In genomic region chr3:194273396-194274310, GRCh38 we compare ENCODE assay signal across 19 cellular contexts.
A peak's percentile ranks its signal among the peaks of the same experiment; 100 is the strongest.
DNase-seq lines count a peak whose midpoint lies in the region; ATAC-seq and TF ChIP-seq lines count a peak whose summit lies in the region.
"Had no signal": no experiment of that assay in that cellular context is flagged by ENCODE, and none has a peak within 500 bp of the region (broad histone marks: within the 10 kb centered on the region; RNA-seq: fewer than 3 reads in every experiment).

No MANE protein-coding gene starts in this region.

- H3K4me1 ChIP-seq in NT2/D1 (ENCODE audit: insufficient read depth, insufficient read length) (peaks cover 43% of the 10 kb centered on the region), adrenal gland (replicated peaks in 1 of 2) (peaks cover 74 to 97% of the 10 kb centered on the region in 2 donors), mesenchymal stem cell (ENCODE audit: control insufficient read depth, insufficient read depth, low read depth, low read length) (peaks cover 28% of the 10 kb centered on the region), subcutaneous abdominal adipose tissue (ENCODE audit: control insufficient read depth in 5 of 5, insufficient read depth in 5 of 5, low read length in 5 of 5) (peaks cover 37 to 87% (median 84%) of the 10 kb centered on the region in 5 donors), HAP-1 (no peaks in the 10 kb centered on the region)

- H4K91ac ChIP-seq in mesenchymal stem cell (ENCODE audit: low read length), result peak overlapping the region; percentile 43

- no peak for TF ChIP-seq POLR2A in adrenal gland (IDR thresholded peaks at IDR 0.05)

- H2BK12ac ChIP-seq in mesenchymal stem cell (ENCODE audit: low read length in 2 of 2), result peak overlapping the region; percentile 16 to 78

- H3K27ac ChIP-seq in adrenal gland (peak overlapping the region; percentile 56 to 97 (median 88)), mesenchymal stem cell (ENCODE audit: low read length, poor library complexity, severe bottlenecking) (no peak overlapping the region), subcutaneous abdominal adipose tissue (ENCODE audit: low read depth, low read length) (peak overlapping the region; percentile 87)
- H3K27ac ChIP-seq: BLaER1, neutrophil had no signal

- no peaks in the 10 kb centered on the region for H3K36me3 ChIP-seq in NT2/D1 (ENCODE audit: insufficient read depth, insufficient read length, low read length)
- no peaks in the 10 kb centered on the region for H3K36me3 ChIP-seq in adrenal gland (replicated peaks in 1 of 2)
- H3K36me3 ChIP-seq in mesenchymal stem cell (ENCODE audit: control insufficient read depth in 1 of 2, insufficient read depth in 2 of 2, low read depth in 1 of 2, low read length in 2 of 2), result no peaks in the 10 kb centered on the region
- H3K36me3 ChIP-seq in subcutaneous abdominal adipose tissue (ENCODE audit: control insufficient read depth in 5 of 5, insufficient read depth in 5 of 5, low read length in 5 of 5), result no peaks in the 10 kb centered on the region
- no peaks in the 10 kb centered on the region for H3K36me3 ChIP-seq in HAP-1 (replicated peaks)
- H3K36me3 ChIP-seq: BLaER1, neutrophil, thyroid gland had no signal

- no peak overlapping the region for H2BK5ac ChIP-seq in mesenchymal stem cell (ENCODE audit: low read depth, low read length, poor library complexity, severe bottlenecking)

- intact Hi-C loops in adrenal gland (cut with DNase I), result loop anchor here in 1 of 2 donors (5.0 kb wide), 1 partner anchor 39 kb away; no protein-coding TSS in a partner anchor

- no peak for ATAC-seq in GM18517 (IDR thresholded peaks at IDR 0.05; ENCODE audit: unreplicated experiment)

- DNase-seq in NT2/D1 (ENCODE audit: low read depth, low spot score) (no peak), adrenal gland (peak in 5 of 7 donors; percentile 19 to 63 (median 31)), mesenchymal stem cell (no peak), NCI-H446 (lab: John Stamatoyannopoulos, UW) (no peak), HAP-1 (ENCODE audit: low spot score in 2 of 2) (no peak), DMS153 (lab: John Stamatoyannopoulos, UW) (no peak)
- DNase-seq: activated CD4-positive, alpha-beta T cell treated with anti-CD3 and anti-CD28 coated beads, Interleukin-2, amount 10 ng/mL, durations not matched to agents 24 days and 14 days; activated naive CD8-positive, alpha-beta T cell treated with anti-CD3 and anti-CD28 coated beads for 36 hours; effector memory CD4-positive, alpha-beta T cell; HFFc6; NCI-H1694 treated with DMSO at 0.1 percent for 48 hours; NCI-H446 treated with DMSO at 0.1 percent for 48 hours; stimulated activated CD4-positive, alpha-beta T cell treated with anti-CD3 and anti-CD28 coated beads, Interleukin-2, amount 100 ng/mL, for 48 hours; stimulated activated CD8-positive, alpha-beta memory T cell treated with anti-CD3 and anti-CD28 coated beads, Interleukin-4, amount 100 ng/mL, for 48 hours had no signal

- no peaks in the 10 kb centered on the region for H3K79me1 ChIP-seq in mesenchymal stem cell (replicated peaks; ENCODE audit: low read length, poor library complexity, severe bottlenecking)

- H2BK15ac ChIP-seq in mesenchymal stem cell (ENCODE audit: low read depth, poor library complexity, severe bottlenecking), result peak overlapping the region; percentile 60

- no peak overlapping the region for H3K14ac ChIP-seq in mesenchymal stem cell (ENCODE audit: low read length in 2 of 2)

- peak overlapping the region; percentile 27 for H4K8ac ChIP-seq in mesenchymal stem cell (ENCODE audit: low read length)

- in situ Hi-C loops in HAP-1 (cut with MboI; ENCODE audit: low sequenced_read_pairs), result no loop called here

- no peak overlapping the region for H3K4me2 ChIP-seq in mesenchymal stem cell (ENCODE audit: low read length, poor library complexity, severe bottlenecking)
- H3K4me2 ChIP-seq: BLaER1 had no signal

- no peak overlapping the region for H3K23ac ChIP-seq in mesenchymal stem cell (ENCODE audit: low read length in 2 of 2)

- H3K18ac ChIP-seq in mesenchymal stem cell (ENCODE audit: low read depth in 1 of 2, low read length in 2 of 2), result peak overlapping the region; percentile 35 to 80

- H2AFZ ChIP-seq in mesenchymal stem cell (ENCODE audit: low read depth, low read length), result no peak overlapping the region

- H2AK5ac ChIP-seq in mesenchymal stem cell (ENCODE audit: low read length, severe bottlenecking), result no peak overlapping the region

- H3K9ac ChIP-seq in NT2/D1 (ENCODE audit: insufficient read length, low read depth), result peak overlapping the region; percentile 0
- peak overlapping the region; percentile 24 for H3K9ac ChIP-seq in mesenchymal stem cell (ENCODE audit: low read length)
- H3K9ac ChIP-seq in subcutaneous abdominal adipose tissue (ENCODE audit: low read length in 5 of 5), result no peak overlapping the region
- H3K9ac ChIP-seq: BLaER1 had no signal

- peak overlapping the region; percentile 0 to 54 for H3K4ac ChIP-seq in mesenchymal stem cell (ENCODE audit: low read depth in 1 of 2, low read length in 2 of 2)

- H2BK120ac ChIP-seq in mesenchymal stem cell (ENCODE audit: low read depth, low read length), result peak overlapping the region; percentile 52

- H3K9me3 ChIP-seq in NT2/D1 (ENCODE audit: insufficient read depth, low read length) (no peaks in the 10 kb centered on the region), adrenal gland (replicated peaks in 1 of 3) (no peaks in the 10 kb centered on the region), mesenchymal stem cell (ENCODE audit: control insufficient read depth, low read length) (no peaks in the 10 kb centered on the region), subcutaneous abdominal adipose tissue (ENCODE audit: control insufficient read depth in 5 of 5, low read length in 5 of 5) (no peaks in the 10 kb centered on the region), HAP-1 (no peaks in the 10 kb centered on the region)
- H3K9me3 ChIP-seq: BLaER1, neutrophil, thyroid gland had no signal

- 77 to 85% (median 82%) methylated on average over 14 to 19 of the region's 19 CpGs for WGBS in adrenal gland, 4 donors
- WGBS in mesenchymal stem cell, result 88% methylated on average over 19 of the region's 19 CpGs

- H3K4me3 ChIP-seq in NT2/D1 (ENCODE audit: insufficient read length, low read depth) (no peak overlapping the region), adrenal gland (no peak overlapping the region), mesenchymal stem cell (ENCODE audit: insufficient read depth in 1 of 2, low read depth in 1 of 2, low read length in 2 of 2) (no peak overlapping the region), subcutaneous abdominal adipose tissue (ENCODE audit: low read depth in 1 of 5, low read length in 5 of 5) (no peak overlapping the region), HAP-1 (no peak overlapping the region)
- H3K4me3 ChIP-seq: BLaER1, thyroid gland had no signal

- no peaks in the 10 kb centered on the region for H3K27me3 ChIP-seq in NT2/D1 (ENCODE audit: insufficient read depth, insufficient read length)
- H3K27me3 ChIP-seq in adrenal gland, result no peaks in the 10 kb centered on the region
- H3K27me3 ChIP-seq in mesenchymal stem cell (ENCODE audit: control insufficient read depth in 1 of 2, insufficient read depth in 1 of 2, low read length in 2 of 2), result no peaks in the 10 kb centered on the region
- peaks cover 0 to 4% (median 0%) of the 10 kb centered on the region in 5 donors for H3K27me3 ChIP-seq in subcutaneous abdominal adipose tissue (ENCODE audit: control insufficient read depth in 5 of 5, insufficient read depth in 4 of 5, low read length in 5 of 5)
- no peaks in the 10 kb centered on the region for H3K27me3 ChIP-seq in HAP-1 (ENCODE audit: low read depth)
- H3K27me3 ChIP-seq: BLaER1, thyroid gland had no signal

- TF ChIP-seq CTCF in adrenal gland (IDR thresholded peaks at IDR 0.05), result no peak

Comparison
In these comparisons a context has a peak if more than half of its experiments do, and no peak if none do; other contexts are left out.
1. DNase-seq: peak in adrenal gland (5 of 7); none in NT2/D1 (single experiment), mesenchymal stem cell (single experiment), NCI-H446 (0 of 2), HAP-1 (0 of 2) and DMS153 (single experiment).
2. H3K9ac ChIP-seq: peak in NT2/D1 (single experiment) and mesenchymal stem cell (single experiment); none in subcutaneous abdominal adipose tissue (0 of 5).